ENCODE assay signal across 15 cellular contexts in the genomic region with DNA sequence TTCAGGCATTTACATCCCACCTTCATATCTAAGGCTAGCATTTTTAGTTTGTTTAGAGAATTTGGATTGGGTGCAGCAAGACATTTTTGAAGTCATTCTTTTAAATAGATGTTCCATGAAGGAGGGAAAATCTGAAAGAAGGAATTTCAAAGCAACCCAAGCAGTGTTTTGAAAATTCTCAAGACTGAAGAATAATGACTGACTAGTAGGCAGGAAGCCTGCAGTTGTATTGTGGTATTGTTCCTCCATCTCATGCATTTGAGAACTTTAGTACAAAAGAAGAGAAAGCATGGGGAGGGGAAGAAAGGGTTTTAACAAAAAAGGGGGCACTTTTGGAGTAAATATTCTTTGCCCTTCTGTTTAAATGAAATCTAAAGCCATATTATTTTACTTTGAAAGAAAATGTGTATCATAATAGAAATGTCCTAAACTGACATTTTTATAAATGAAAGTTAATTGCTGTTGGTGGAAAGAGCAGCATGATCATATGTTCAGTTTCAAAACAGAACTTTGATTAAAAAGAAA. TPM values are rescaled to one million over a fixed set of nuclear protein-coding genes. Genes with fewer than 3 reads are reported as not detected.
DNase-seq lines count a peak whose midpoint lies in the region; ATAC-seq, FAIRE-seq and TF ChIP-seq lines count a peak whose summit lies in the region.
"Had no signal": no experiment of that assay in that cellular context is flagged by ENCODE, and none has a peak within 500 bp of the region (broad histone marks: within the 10 kb centered on the region; RNA-seq: fewer than 3 reads in every experiment).

No MANE protein-coding gene starts in this region.

- H3K4me1 Mint-ChIP-seq in activated naive CD4-positive, alpha-beta T cell treated with anti-CD3 and anti-CD28 coated beads, Interleukin-2, amount 50 U/mL, for 24 hours = peaks cover 81% of the 10 kb centered on the region
- peaks cover 75% of the 10 kb centered on the region for H3K4me1 Mint-ChIP-seq in stimulated activated memory B cell treated with anti-CD40 and anti-IgM and Interleukin-4, amounts not matched to agents 10 μg/mL and 1 μg/mL and 100 μg/mL, for 72 hours

- H3K9me2 ChIP-seq in OCI-LY1 (ENCODE audit: low read depth, low read length) = no peaks in the 10 kb centered on the region

- no peaks in the 10 kb centered on the region for H3K9me1 ChIP-seq in K562 (ENCODE audit: control insufficient read depth, insufficient read depth, low read length)

- peak overlapping the region; percentile 71 for H3K4me2 ChIP-seq in OCI-LY1 (ENCODE audit: low read length)
- no peak overlapping the region for H3K4me2 ChIP-seq in K562 (ENCODE audit: insufficient read depth, low read length)

- DNase-seq in activated naive CD4-positive, alpha-beta T cell (lab: John Stamatoyannopoulos, UW) = no peak
- DNase-seq in K562 (ENCODE audit: extremely low read depth in 1 of 4, low spot score in 3 of 4) = no peak
- no peak for DNase-seq in effector memory CD4-positive, alpha-beta T cell
- DNase-seq in SIG-M5 (lab: John Stamatoyannopoulos, UW) = no peak
- DNase-seq: activated CD4-positive, alpha-beta T cell treated with anti-CD3 and anti-CD28 coated beads, Interleukin-2, amount 50 U/mL, for 1 hour; DMS53; NCI-H1105; stimulated activated CD8-positive, alpha-beta memory T cell treated with anti-CD3 and anti-CD28 coated beads, Interleukin-4, amount 100 ng/mL, for 48 hours; trophoblast cell had no signal

- H2AFZ ChIP-seq in OCI-LY1 (ENCODE audit: low read length) (no peak overlapping the region), K562 (ENCODE audit: low read depth, low read length) (no peak overlapping the region)

- H3K27me3 ChIP-seq in OCI-LY1 (ENCODE audit: insufficient read depth, low read length) = no peaks in the 10 kb centered on the region
- H3K27me3 ChIP-seq in K562 (ENCODE audit: control insufficient read depth in 2 of 2, insufficient read depth in 2 of 2, low read length in 2 of 2) = no peaks in the 10 kb centered on the region
- H3K27me3 ChIP-seq in effector memory CD4-positive, alpha-beta T cell (replicated peaks; ENCODE audit: control insufficient read depth, insufficient read depth, low read length, poor library complexity, severe bottlenecking) = no peaks in the 10 kb centered on the region

- no peak for TF ChIP-seq CTCF in OCI-LY1 (IDR thresholded peaks at IDR 0.05; ENCODE audit: low read length)
- no peak for TF ChIP-seq CTCF in K562 (IDR thresholded peaks at IDR 0.05 in 2 of 3, conservative IDR thresholded peaks at IDR 0.05 in 1 of 3; ENCODE audit: insufficient read depth in 2 of 3, low read depth in 1 of 3, low read length in 3 of 3)

- TF ChIP-seq POLR2A in K562 (conservative IDR thresholded peaks at IDR 0.05) = no peak

- H3K4me3 Mint-ChIP-seq in activated naive CD4-positive, alpha-beta T cell treated with anti-CD3 and anti-CD28 coated beads, Interleukin-2, amount 50 U/mL, for 24 hours = peak overlapping the region; percentile 43
- peak overlapping the region; percentile 50 for H3K4me3 Mint-ChIP-seq in stimulated activated memory B cell treated with anti-CD40 and anti-IgM and Interleukin-4, amounts not matched to agents 10 μg/mL and 1 μg/mL and 100 μg/mL, for 72 hours

- CTCF ChIA-PET in K562 (lab: Yijun Ruan, JAX; ENCODE audit: low intra/inter-chr PET ratio) = no interaction called here

- in situ Hi-C loops in K562 (cut with MboI) = loop anchor here (10.0 kb wide), 1 partner anchor 117 kb away; no protein-coding TSS in a partner anchor

- H3K4me1 ChIP-seq in OCI-LY1 (ENCODE audit: insufficient read depth, low read length, severe bottlenecking) = peaks cover 82% of the 10 kb centered on the region
- peaks cover under 1 to 8% of the 10 kb centered on the region in 2 experiments; a peak in 1 of 5 replicates for H3K4me1 ChIP-seq in K562 (replicated peaks in 1 of 2; ENCODE audit: control insufficient read depth in 2 of 2, insufficient read depth in 2 of 2, low read length in 2 of 2)
- peaks cover 22% of the 10 kb centered on the region for H3K4me1 ChIP-seq in effector memory CD4-positive, alpha-beta T cell (ENCODE audit: control insufficient read depth, insufficient read depth, low read length, poor library complexity, severe bottlenecking)

- H3K9me3 ChIP-seq in OCI-LY1 (ENCODE audit: low read length) (no peaks in the 10 kb centered on the region), K562 (replicated peaks; ENCODE audit: control insufficient read depth, insufficient read depth, low read depth, low read length) (no peaks in the 10 kb centered on the region)
- H3K9me3 ChIP-seq in effector memory CD4-positive, alpha-beta T cell (ENCODE audit: control insufficient read depth, low read length) = no peaks in the 10 kb centered on the region

- TF ChIP-seq RAD21 in K562 (CRISPR knock-in tag; conservative IDR thresholded peaks at IDR 0.05 in 1 of 2, IDR thresholded peaks at IDR 0.05 in 1 of 2) = no peak

- peaks cover 99% of the 10 kb centered on the region for H3K79me2 ChIP-seq in OCI-LY1 (ENCODE audit: insufficient read depth, low read length)
- peaks cover 93% of the 10 kb centered on the region for H3K79me2 ChIP-seq in K562 (ENCODE audit: control insufficient read depth, insufficient read depth, low read length)

- peaks cover 14% of the 10 kb centered on the region for H3K36me3 Mint-ChIP-seq in activated naive CD4-positive, alpha-beta T cell treated with anti-CD3 and anti-CD28 coated beads, Interleukin-2, amount 50 U/mL, for 24 hours
- H3K36me3 Mint-ChIP-seq in stimulated activated memory B cell treated with anti-CD40 and anti-IgM and Interleukin-4, amounts not matched to agents 10 μg/mL and 1 μg/mL and 100 μg/mL, for 72 hours = peaks cover 43% of the 10 kb centered on the region

- intact Hi-C loops in K562 (cut with micrococcal nuclease) = no loop called here

- no peaks in the 10 kb centered on the region for H3K9me3 Mint-ChIP-seq in activated naive CD4-positive, alpha-beta T cell treated with anti-CD3 and anti-CD28 coated beads, Interleukin-2, amount 50 U/mL, for 24 hours
- H3K9me3 Mint-ChIP-seq in stimulated activated memory B cell treated with anti-CD40 and anti-IgM and Interleukin-4, amounts not matched to agents 10 μg/mL and 1 μg/mL and 100 μg/mL, for 72 hours = no peaks in the 10 kb centered on the region

- no TSS peak for BruUV-seq in K562 (replicated peaks; lab: Mats Ljungman, UMichigan)

- no peak for TF ChIP-seq EP300 in K562 (IDR thresholded peaks at IDR 0.05; ENCODE audit: low read length)

- H3K9ac ChIP-seq in OCI-LY1 (ENCODE audit: low read length) (peak overlapping the region; percentile 69), K562 (ENCODE audit: insufficient read depth in 1 of 2, low read depth in 2 of 2, low read length in 2 of 2) (no peak overlapping the region)

- FAIRE-seq in K562 (lab: Jason Lieb, UNC) = no peak
- FAIRE-seq: islet of Langerhans had no signal

- POLR2A ChIA-PET in K562 (lab: Yijun Ruan, JAX) = interaction anchor here (0.8 to 1.6 kb wide), 3 partner anchors 9 to 31 kb away, joined by 3 to 5 read pairs (median 4); no protein-coding TSS in a partner anchor

- peak overlapping the region; percentile 78 for H3K4me3 ChIP-seq in OCI-LY1 (ENCODE audit: low read depth, low read length, poor library complexity, severe bottlenecking)
- no peak overlapping the region for H3K4me3 ChIP-seq in K562
- no peak overlapping the region for H3K4me3 ChIP-seq in effector memory CD4-positive, alpha-beta T cell (ENCODE audit: insufficient read depth, low read depth, low read length, poor library complexity, severe bottlenecking)

- H3K36me3 ChIP-seq in OCI-LY1 (ENCODE audit: insufficient read depth, low read length) (peaks cover 51% of the 10 kb centered on the region), K562 (ENCODE audit: control insufficient read depth, insufficient read depth, low read length) (peaks cover 4% of the 10 kb centered on the region; the same call in 1 of the 3 replicates)
- no peaks in the 10 kb centered on the region for H3K36me3 ChIP-seq in effector memory CD4-positive, alpha-beta T cell (ENCODE audit: control insufficient read depth, insufficient read depth, low read length)

- H3F3A ChIP-seq in OCI-LY1 (ENCODE audit: insufficient read depth, low read length) = no peaks in the 10 kb centered on the region

- peak overlapping the region; percentile 90 for H3K27ac Mint-ChIP-seq in activated naive CD4-positive, alpha-beta T cell treated with anti-CD3 and anti-CD28 coated beads, Interleukin-2, amount 50 U/mL, for 24 hours
- peak overlapping the region; percentile 64 for H3K27ac Mint-ChIP-seq in stimulated activated memory B cell treated with anti-CD40 and anti-IgM and Interleukin-4, amounts not matched to agents 10 μg/mL and 1 μg/mL and 100 μg/mL, for 72 hours

- H3K27me3 Mint-ChIP-seq in activated naive CD4-positive, alpha-beta T cell treated with anti-CD3 and anti-CD28 coated beads, Interleukin-2, amount 50 U/mL, for 24 hours = no peaks in the 10 kb centered on the region
- H3K27me3 Mint-ChIP-seq in stimulated activated memory B cell treated with anti-CD40 and anti-IgM and Interleukin-4, amounts not matched to agents 10 μg/mL and 1 μg/mL and 100 μg/mL, for 72 hours = no peaks in the 10 kb centered on the region

- H4K20me1 ChIP-seq in OCI-LY1 (ENCODE audit: insufficient read depth, low read length) (no peaks in the 10 kb centered on the region), K562 (replicated peaks; ENCODE audit: control insufficient read depth, insufficient read depth, low read length) (no peaks in the 10 kb centered on the region)

- ATAC-seq in K562 (no peak), HG03095 (IDR thresholded peaks at IDR 0.05; ENCODE audit: unreplicated experiment) (no peak)
- ATAC-seq in stimulated activated memory B cell treated with anti-CD40 and anti-IgM and Interleukin-4, amounts not matched to agents 10 μg/mL and 1 μg/mL and 100 μg/mL, for 72 hours = no peak

- peak overlapping the region; percentile 86 for H3K27ac ChIP-seq in OCI-LY1 (ENCODE audit: low read depth, low read length, poor library complexity, severe bottlenecking)
- no peak overlapping the region for H3K27ac ChIP-seq in K562 (ENCODE audit: extremely low read depth, low read depth, low read length)
- H3K27ac ChIP-seq in effector memory CD4-positive, alpha-beta T cell (ENCODE audit: insufficient read depth, low read length, poor library complexity, severe bottlenecking) = no peak overlapping the region
- H3K27ac ChIP-seq: epithelial cell of prostate had no signal

RNA-seq across cellular contexts. Expression of a gene that starts 6.6 kb away (rescaled TPM):
- total RNA-seq in K562 (2011; cell fraction: chromatin; rRNA removed; ENCODE audit: low replicate concordance) = 42.2 and 88.7 TPM in 2 replicates
- 19.5 and 23.2 TPM in 2 replicates for total RNA-seq in K562 (2011; cell fraction: nucleolus; rRNA removed)
- total RNA-seq in K562 (2011; cell fraction: nucleoplasm; rRNA removed) = 36.6 and 49.6 TPM in 2 replicates
- 12.1 and 12.4 TPM in 2 replicates for total RNA-seq in K562 (2014; rRNA removed)
- total RNA-seq in K562 (2014; rRNA removed; fragmentation: Illumina TruSeq; extraction: Trizol) = 16.1 and 19.6 TPM in 2 replicates
- 17.1 and 17.2 TPM in 2 replicates for total RNA-seq in K562 (2015; rRNA removed; fragmentation: Illumina TruSeq; extraction: Trizol)
- total RNA-seq in K562 (2021) = 15.3 and 17.0 TPM in 2 replicates
- polyA plus RNA-seq in K562 (2011; rRNA removed) = 24.3 and 24.7 TPM in 2 replicates
- 11.6 and 17.3 TPM in 2 replicates for polyA plus RNA-seq in K562 (2011; cell fraction: cytosol; rRNA removed)
- 34.8 and 45.8 TPM in 2 replicates for polyA plus RNA-seq in K562 (2011; cell fraction: nucleus; rRNA removed)
- 9.0 and 14.7 TPM in 2 replicates for polyA plus RNA-seq in K562 (2012)
- 12.5 and 14.4 TPM in 2 replicates for polyA plus RNA-seq in K562 (2014; fragmentation: Illumina TruSeq; extraction: Trizol)
- 1 to 10 TPM; 3.2 to 4.7 TPM for polyA plus RNA-seq in K562 (2014; fragmentation: Nextera tagmentation; extraction: Ambion mirVana)
- 11.6 and 12.2 TPM in 2 replicates for polyA plus RNA-seq in K562 (2014; rRNA removed)
- polyA minus RNA-seq in K562 (2011; rRNA and poly(A)+ RNA removed) = 37.1 and 46.6 TPM in 2 replicates
- polyA minus RNA-seq in K562 (2011; cell fraction: cytosol; rRNA and poly(A)+ RNA removed) = 16.8 and 20.7 TPM in 2 replicates
- 13.1 and 32.8 TPM in 2 replicates for polyA minus RNA-seq in K562 (2011; cell fraction: nucleus; rRNA and poly(A)+ RNA removed)
